In genomic region chr3:170063691-170064090, GRCh38 we compare ENCODE assay signal across 19 cellular contexts. TPM values are rescaled to one million over a fixed set of nuclear protein-coding genes. Genes with fewer than 3 reads are reported as not detected.
DNase-seq lines count a peak whose midpoint lies in the region; ATAC-seq, FAIRE-seq and TF ChIP-seq lines count a peak whose summit lies in the region.
"Had no signal": no experiment of that assay in that cellular context is flagged by ENCODE, and none has a peak within 500 bp of the region (broad histone marks: within the 10 kb centered on the region; RNA-seq: fewer than 3 reads in every experiment).

No MANE protein-coding gene starts in this region.

- H3K36me3 Mint-ChIP-seq in T-helper 17 cell (ENCODE audit: low read depth): no peaks in the 10 kb centered on the region
- peaks cover 14% of the 10 kb centered on the region for H3K36me3 Mint-ChIP-seq in endodermal cell (ENCODE audit: low read depth)

- H3K4me1 Mint-ChIP-seq in T-helper 17 cell (peaks cover 5% of the 10 kb centered on the region), endodermal cell (peaks cover 7% of the 10 kb centered on the region)
- H3K4me1 Mint-ChIP-seq: CD4-positive, CD25-positive, alpha-beta regulatory T cell; CD8-positive, alpha-beta memory T cell had no signal

- H3K4me1 ChIP-seq in BLaER1 (peaks cover 13% of the 10 kb centered on the region), OCI-LY1 (ENCODE audit: insufficient read depth, low read length, severe bottlenecking) (peaks cover 21% of the 10 kb centered on the region), endodermal cell (ENCODE audit: control insufficient read depth, insufficient read depth, low read length) (no peaks in the 10 kb centered on the region), pancreas (no peaks in the 10 kb centered on the region), thyroid gland (no peaks in the 10 kb centered on the region)
- H3K4me1 ChIP-seq: A549, Caco-2 had no signal

- H3K27me3 Mint-ChIP-seq in T-helper 17 cell: no peaks in the 10 kb centered on the region
- H3K27me3 Mint-ChIP-seq in endodermal cell (ENCODE audit: insufficient read depth): no peaks in the 10 kb centered on the region

- FAIRE-seq in pancreas (lab: Jason Lieb, UNC): no peak
- FAIRE-seq: A549, D721Med, HTR-8/SVneo had no signal

- H3K27ac Mint-ChIP-seq in T-helper 17 cell: no peak overlapping the region
- H3K27ac Mint-ChIP-seq in endodermal cell: no peak overlapping the region
- H3K27ac Mint-ChIP-seq: CD4-positive, CD25-positive, alpha-beta regulatory T cell; CD8-positive, alpha-beta memory T cell had no signal

- no peak overlapping the region for H3K9ac ChIP-seq in BLaER1
- H3K9ac ChIP-seq in OCI-LY1 (ENCODE audit: low read length): no peak overlapping the region
- H3K9ac ChIP-seq in endodermal cell (ENCODE audit: extremely low read depth, low read length, poor library complexity, severe bottlenecking): no peak overlapping the region

- 0 out of 2 replicates have a peak overlapping the region, but pooled peaks have one; percentile 3 for H3K27ac ChIP-seq in BLaER1
- no peak overlapping the region for H3K27ac ChIP-seq in OCI-LY1 (ENCODE audit: low read depth, low read length, poor library complexity, severe bottlenecking)
- H3K27ac ChIP-seq in endodermal cell (ENCODE audit: low read depth, low read length): no peak overlapping the region
- no peak overlapping the region for H3K27ac ChIP-seq in pancreas
- no peak overlapping the region for H3K27ac ChIP-seq in thyroid gland
- H3K27ac ChIP-seq: 22Rv1, A549 had no signal

- H3K9me3 Mint-ChIP-seq in endodermal cell: peaks cover 3% of the 10 kb centered on the region
- H3K9me3 Mint-ChIP-seq: CD8-positive, alpha-beta memory T cell had no signal

- H3K79me2 ChIP-seq in OCI-LY1 (ENCODE audit: insufficient read depth, low read length): no peaks in the 10 kb centered on the region

- no peak overlapping the region for H2AFZ ChIP-seq in OCI-LY1 (ENCODE audit: low read length)

- ATAC-seq in T-helper 17 cell: no peak
- ATAC-seq in sciatic nerve: no peak
- no peak for ATAC-seq in pancreas
- ATAC-seq: A549 had no signal

- no peaks in the 10 kb centered on the region for H3K9me2 ChIP-seq in OCI-LY1 (ENCODE audit: low read depth, low read length)

- H3K36me3 ChIP-seq in BLaER1 (no peaks in the 10 kb centered on the region), OCI-LY1 (ENCODE audit: insufficient read depth, low read length) (peaks cover 3% of the 10 kb centered on the region; the same call in 1 of the 2 replicates), endodermal cell (ENCODE audit: control insufficient read depth, insufficient read depth, low read length) (no peaks in the 10 kb centered on the region), pancreas (no peaks in the 10 kb centered on the region), thyroid gland (no peaks in the 10 kb centered on the region)

- no peaks in the 10 kb centered on the region for H3F3A ChIP-seq in OCI-LY1 (ENCODE audit: insufficient read depth, low read length)

- peak overlapping the region; percentile 28 for H3K4me3 Mint-ChIP-seq in T-helper 17 cell
- no peak overlapping the region for H3K4me3 Mint-ChIP-seq in endodermal cell
- H3K4me3 Mint-ChIP-seq: CD4-positive, CD25-positive, alpha-beta regulatory T cell; CD8-positive, alpha-beta memory T cell had no signal

- no peak for TF ChIP-seq CTCF in OCI-LY1 (IDR thresholded peaks at IDR 0.05; ENCODE audit: low read length)
- no peak for TF ChIP-seq CTCF in endodermal cell (conservative IDR thresholded peaks at IDR 0.05)
- no peak for TF ChIP-seq CTCF in pancreas (IDR thresholded peaks at IDR 0.05)
- no peak for TF ChIP-seq CTCF in thyroid gland (IDR thresholded peaks at IDR 0.05)

- 75 to 97% methylated on average over 4 to 14 of the region's 15 CpGs for WGBS in endodermal cell (ENCODE audit: insufficient coverage in 1 of 2, insufficient read length in 1 of 2), 2 experiments
- WGBS in pancreas, 2 donors: 96% methylated on average over 15 of the region's 15 CpGs
- 95% methylated on average over 15 of the region's 15 CpGs for WGBS in thyroid gland, 2 donors

- DNase-seq in T-helper 17 cell: no peak
- DNase-seq in endodermal cell: peak; percentile 47
- DNase-seq in sciatic nerve (ENCODE audit: low spot score): no peak
- DNase-seq in pancreas: no peak
- no peak for DNase-seq in thyroid gland
- DNase-seq in COLO668 (lab: John Stamatoyannopoulos, UW; ENCODE audit: unreplicated experiment): no peak
- DNase-seq: AML-193; Caco-2; CD4-positive, CD25-positive, alpha-beta regulatory T cell; CD8-positive, alpha-beta memory T cell; GDM1; GOT3; IMR-90 had no signal

- intact Hi-C loops in sciatic nerve (cut with DNase I): no loop called here
- intact Hi-C loops in pancreas (cut with DNase I): no loop called here
- intact Hi-C loops in thyroid gland (cut with DNase I): no loop called here

- H4K20me1 ChIP-seq in BLaER1: no peaks in the 10 kb centered on the region
- no peaks in the 10 kb centered on the region for H4K20me1 ChIP-seq in OCI-LY1 (ENCODE audit: insufficient read depth, low read length)

- H3K4me2 ChIP-seq in BLaER1 (peak overlapping the region; percentile 55), OCI-LY1 (ENCODE audit: low read length) (peak overlapping the region; percentile 59)
- H3K4me2 ChIP-seq: A549 had no signal

- H3K27me3 ChIP-seq in BLaER1 (no peaks in the 10 kb centered on the region), OCI-LY1 (ENCODE audit: insufficient read depth, low read length) (no peaks in the 10 kb centered on the region), endodermal cell (ENCODE audit: control insufficient read depth, insufficient read depth, low read length, poor library complexity, severe bottlenecking) (no peaks in the 10 kb centered on the region), pancreas (no peaks in the 10 kb centered on the region), thyroid gland (no peaks in the 10 kb centered on the region)

- no peak for TF ChIP-seq POLR2A in thyroid gland (IDR thresholded peaks at IDR 0.05)

- H3K9me3 ChIP-seq in BLaER1: peaks cover 15% of the 10 kb centered on the region; the same call in 1 of the 2 replicates
- no peaks in the 10 kb centered on the region for H3K9me3 ChIP-seq in OCI-LY1 (ENCODE audit: low read length)
- H3K9me3 ChIP-seq in T-helper 17 cell (ENCODE audit: control insufficient read depth, low read length, poor library complexity, severe bottlenecking): no peaks in the 10 kb centered on the region
- H3K9me3 ChIP-seq in endodermal cell (ENCODE audit: control insufficient read depth, low read length): no peaks in the 10 kb centered on the region
- no peaks in the 10 kb centered on the region for H3K9me3 ChIP-seq in pancreas
- no peaks in the 10 kb centered on the region for H3K9me3 ChIP-seq in thyroid gland
- H3K9me3 ChIP-seq: A549, Caco-2 had no signal

- H3K4me3 ChIP-seq in BLaER1 (no peak overlapping the region), OCI-LY1 (ENCODE audit: low read depth, low read length, poor library complexity, severe bottlenecking) (peak overlapping the region; percentile 20), endodermal cell (ENCODE audit: low read length) (no peak overlapping the region), pancreas (no peak overlapping the region), thyroid gland (replicated peaks in 1 of 3) (no peak overlapping the region)
- H3K4me3 ChIP-seq: A549 had no signal

RNA-seq across cellular contexts. Expression of gene GPR160, which starts 25.9 kb away (rescaled TPM):
- 1 to 10 TPM; 2.3 to 4.5 TPM for total RNA-seq in T-helper 17 cell
- 1 to 10 TPM; 6.9 to 8.6 TPM for total RNA-seq in endodermal cell
- 2.1 TPM for polyA plus RNA-seq in endodermal cell (2013, experiment 1 of 2)
- polyA plus RNA-seq in endodermal cell (2013, experiment 2 of 2): 1.1 TPM
- total RNA-seq in sciatic nerve: 5.4 TPM
- total RNA-seq in pancreas: 10 to 100 TPM in 3 of 6 donors, 1 to 10 TPM in 3; 7.6 to 12.7 (median 10.2) TPM
- 1 to 10 TPM; 4.4 to 5.1 TPM for polyA plus RNA-seq in pancreas
- 10 to 100 TPM in 2 of 4 donors, 1 to 10 TPM in 2; 9.3 to 17.5 (median 10.1) TPM for total RNA-seq in thyroid gland
